Comparison of ENCODE assay signal across 8 cellular contexts in genomic region chr16:17277981-17278381, GRCh38.
DNase-seq lines count a peak whose midpoint lies in the region; ATAC-seq and TF ChIP-seq lines count a peak whose summit lies in the region.
"Had no signal": no experiment of that assay in that cellular context is flagged by ENCODE, and none has a peak within 500 bp of the region (broad histone marks: within the 10 kb centered on the region; RNA-seq: fewer than 3 reads in every experiment).

No MANE protein-coding gene starts in this region.

- intact Hi-C loops in Panc1 (cut with micrococcal nuclease; ENCODE audit: unreplicated experiment) (loop anchor here (10.0 kb wide), 1 partner anchor 57 kb away; no protein-coding TSS in a partner anchor), heart right ventricle (cut with DNase I) (loop anchor here in 9 of 10 donors (2.0 to 10.0 kb wide), 5 partner anchors 134 to 191 kb away; no protein-coding TSS in a partner anchor), sciatic nerve (cut with DNase I) (no loop called here)

- H3K27ac ChIP-seq in Panc1 (ENCODE audit: low read length): no peak overlapping the region
- H3K27ac ChIP-seq in heart right ventricle: no peak overlapping the region

- H3K4me3 Mint-ChIP-seq in effector memory CD8-positive, alpha-beta T cell: no peak overlapping the region

- peaks cover 20% of the 10 kb centered on the region; the same call in 1 of the 2 replicates for H3K27me3 ChIP-seq in Panc1 (ENCODE audit: control insufficient read depth, insufficient read depth, low read length)
- peaks cover 0 to 11% (median 0%) of the 10 kb centered on the region in 7 donors for H3K27me3 ChIP-seq in heart right ventricle

- H3K4me1 Mint-ChIP-seq in effector memory CD8-positive, alpha-beta T cell (ENCODE audit: low read depth in 2 of 2): peaks cover 25 to 29% of the 10 kb centered on the region in 2 donors

- TF ChIP-seq CTCF in GM12875 (IDR thresholded peaks at IDR 0.05; ENCODE audit: borderline replicate concordance, insufficient read depth, low read depth, low read length): peak; percentile 54; the same call in 1 of the 2 replicates
- TF ChIP-seq CTCF in Panc1 (IDR thresholded peaks at IDR 0.05): peak; percentile 67
- TF ChIP-seq CTCF in heart right ventricle (IDR thresholded peaks at IDR 0.05): peak in 7 of 9 donors; percentile 32 to 60 (median 55)

- in situ Hi-C loops in Panc1 (cut with HindIII; ENCODE audit: low pct_unique_long_range_greater_than_20kb, low sequenced_read_pairs): no loop called here

- H3K36me3 Mint-ChIP-seq in effector memory CD8-positive, alpha-beta T cell (ENCODE audit: insufficient read depth): no peaks in the 10 kb centered on the region

- no TSS peak for BruUV-seq in Panc1 (replicated peaks; lab: Mats Ljungman, UMichigan)

- ATAC-seq in Panc1: no peak
- peak in 5 of 8 donors; percentile 38 to 77 (median 58) for ATAC-seq in heart right ventricle
- ATAC-seq in sciatic nerve: peak; percentile 73
- ATAC-seq in effector memory CD8-positive, alpha-beta T cell (replicated peaks): no peak
- ATAC-seq in GM19023 (IDR thresholded peaks at IDR 0.05; ENCODE audit: unreplicated experiment): no peak

- no peaks in the 10 kb centered on the region for H3K27me3 Mint-ChIP-seq in effector memory CD8-positive, alpha-beta T cell

- POLR2A ChIA-PET in Panc1 (lab: Charles Lee): no interaction called here

- no peaks in the 10 kb centered on the region for H3K9me3 Mint-ChIP-seq in effector memory CD8-positive, alpha-beta T cell

- DNase-seq in Panc1 (ENCODE audit: low read depth, low spot score) (no peak), heart right ventricle (peak in 1 of 2 donors; percentile 21), sciatic nerve (ENCODE audit: low spot score) (no peak), SIG-M5 treated with dmso at 0.1 percent for 504 hours (lab: John Stamatoyannopoulos, UW; ENCODE audit: unreplicated experiment) (no peak)
- DNase-seq in effector memory CD8-positive, alpha-beta T cell: no peak
- DNase-seq: stimulated activated CD4-positive, alpha-beta T cell treated with anti-CD3 and anti-CD28 coated beads, Interleukin-1b, Interleukin-23, amount 100 ng/mL, for 48 hours had no signal

- H3K4me1 ChIP-seq in Panc1 (ENCODE audit: control insufficient read depth, insufficient read depth, low read length) (no peaks in the 10 kb centered on the region), heart right ventricle (peaks cover 0 to 15% (median 0%) of the 10 kb centered on the region in 9 donors)

- peak overlapping the region in 1 of 2 donors; percentile 71 for H3K27ac Mint-ChIP-seq in effector memory CD8-positive, alpha-beta T cell

- H3K9me3 ChIP-seq in Panc1 (ENCODE audit: control insufficient read depth, insufficient read depth, low read depth, low read length) (no peaks in the 10 kb centered on the region), heart right ventricle (no peaks in the 10 kb centered on the region)

- no peak overlapping the region for H3K4me3 ChIP-seq in GM12875 (ENCODE audit: low read depth, low read length)
- H3K4me3 ChIP-seq in Panc1 (ENCODE audit: low read depth in 2 of 2, low read length in 2 of 2): no peak overlapping the region
- no peak overlapping the region for H3K4me3 ChIP-seq in heart right ventricle

- 51 to 59% methylated on average over 10 of the region's 10 CpGs for WGBS in heart right ventricle, 2 donors

- H3K36me3 ChIP-seq in Panc1 (ENCODE audit: control insufficient read depth, insufficient read depth, low read length) (no peaks in the 10 kb centered on the region), heart right ventricle (no peaks in the 10 kb centered on the region)

- CTCF ChIA-PET in Panc1 (lab: Charles Lee): no interaction called here

Comparison
In these comparisons a context has a peak if more than half of its experiments do, and no peak if none do; other contexts are left out.
1. ATAC-seq: peak in heart right ventricle (5 of 8) and sciatic nerve (single experiment); none in Panc1 (single experiment), effector memory CD8-positive, alpha-beta T cell (single experiment) and GM19023 (single experiment).
2. Peak in every context shown above with its lines, with median percentiles within 50 percentile points of each other: CTCF ChIP-seq.